Comparison of ENCODE assay signal across 9 cellular contexts in genomic region chr19:14248578-14249011, GRCh38. TPM values are rescaled to one million over a fixed set of nuclear protein-coding genes. Genes with fewer than 3 reads are reported as not detected.
DNase-seq lines count a peak whose midpoint lies in the region; ATAC-seq and TF ChIP-seq lines count a peak whose summit lies in the region.
"Had no signal": no experiment of that assay in that cellular context is flagged by ENCODE, and none has a peak within 500 bp of the region (broad histone marks: within the 10 kb centered on the region; RNA-seq: fewer than 3 reads in every experiment).

No MANE protein-coding gene starts in this region.

- CTCF ChIA-PET in activated B cell treated with CpG ODN at 0.5 μM for 24 hours (lab: Charles Lee): no interaction called here

- no peak overlapping the region for H3K9ac ChIP-seq in KMS-11

- ATAC-seq in activated B cell treated with CpG ODN at 0.5 μM for 24 hours (ENCODE audit: low read depth) (peak; percentile 67), memory B cell (ENCODE audit: low read depth) (peak; percentile 63), GM19324 (IDR thresholded peaks at IDR 0.05; ENCODE audit: low FRiP score, unreplicated experiment) (no peak), HG03095 (IDR thresholded peaks at IDR 0.05; ENCODE audit: unreplicated experiment) (no peak)

- H3K79me2 ChIP-seq in KMS-11 (ENCODE audit: insufficient read depth, low read depth): no peaks in the 10 kb centered on the region

- H3K4me3 Mint-ChIP-seq in activated B cell treated with CpG ODN at 0.5 μM for 24 hours: peak overlapping the region; percentile 69
- peak overlapping the region; percentile 26 for H3K4me3 Mint-ChIP-seq in dendritic cell treated with granulocyte-macrophage colony-stimulating factor and Interleukin-4, amounts not matched to agents 40 ng/mL and 50 ng/mL, for 4 days
- peak overlapping the region; percentile 85 for H3K4me3 Mint-ChIP-seq in memory B cell

- H3K4me1 Mint-ChIP-seq in activated B cell treated with CpG ODN at 0.5 μM for 24 hours: peaks cover 23% of the 10 kb centered on the region
- H3K4me1 Mint-ChIP-seq in dendritic cell treated with granulocyte-macrophage colony-stimulating factor and Interleukin-4, amounts not matched to agents 40 ng/mL and 50 ng/mL, for 4 days (ENCODE audit: low read depth): peaks cover 24% of the 10 kb centered on the region
- H3K4me1 Mint-ChIP-seq in memory B cell: peaks cover 9% of the 10 kb centered on the region

- no peak overlapping the region for H3K4me2 ChIP-seq in KMS-11

- H3K9me3 Mint-ChIP-seq in activated B cell treated with CpG ODN at 0.5 μM for 24 hours: no peaks in the 10 kb centered on the region
- no peaks in the 10 kb centered on the region for H3K9me3 Mint-ChIP-seq in dendritic cell treated with granulocyte-macrophage colony-stimulating factor and Interleukin-4, amounts not matched to agents 40 ng/mL and 50 ng/mL, for 4 days
- no peaks in the 10 kb centered on the region for H3K9me3 Mint-ChIP-seq in memory B cell

- peak; percentile 13 for DNase-seq in AG10803 (ENCODE audit: low read depth)
- DNase-seq in activated B cell treated with CpG ODN at 0.5 μM for 24 hours: peak; percentile 32
- DNase-seq in memory B cell (ENCODE audit: low spot score in 2 of 2): peak in 1 of 2 donors; percentile 21
- peak; percentile 11 for DNase-seq in stimulated activated CD8-positive, alpha-beta memory T cell treated with anti-CD3 and anti-CD28 coated beads, Interleukin-15, amount 100 ng/mL, for 1 hour (ENCODE audit: low read depth)

- TF ChIP-seq CTCF in AG10803 (conservative IDR thresholded peaks at IDR 0.05; ENCODE audit: low read length): no peak
- TF ChIP-seq CTCF in KMS-11 (conservative IDR thresholded peaks at IDR 0.05; ENCODE audit: low read depth, low read length): no peak
- TF ChIP-seq CTCF in activated B cell treated with CpG ODN at 0.5 μM for 24 hours (IDR thresholded peaks at IDR 0.05): no peak

- intact Hi-C loops in activated B cell treated with CpG ODN at 0.5 μM for 24 hours (cut with micrococcal nuclease): no loop called here
- intact Hi-C loops in dendritic cell treated with granulocyte-macrophage colony-stimulating factor and Interleukin-4, amounts not matched to agents 40 ng/mL and 50 ng/mL, for 4 days (cut with micrococcal nuclease): no loop called here

- H3K36me3 ChIP-seq in KMS-11 (ENCODE audit: insufficient read depth): no peaks in the 10 kb centered on the region

- H3K36me3 Mint-ChIP-seq in activated B cell treated with CpG ODN at 0.5 μM for 24 hours (ENCODE audit: low read depth) (no peaks in the 10 kb centered on the region), memory B cell (peaks cover 2% of the 10 kb centered on the region)
- no peaks in the 10 kb centered on the region for H3K36me3 Mint-ChIP-seq in dendritic cell treated with granulocyte-macrophage colony-stimulating factor and Interleukin-4, amounts not matched to agents 40 ng/mL and 50 ng/mL, for 4 days (ENCODE audit: low read depth)

- H4K20me1 ChIP-seq in KMS-11 (ENCODE audit: insufficient read depth): no peaks in the 10 kb centered on the region

- H3K4me3 ChIP-seq in AG10803 (ENCODE audit: low read length): peak overlapping the region; percentile 47
- no peak overlapping the region for H3K4me3 ChIP-seq in KMS-11 (IDR thresholded peaks at IDR 0.05; ENCODE audit: insufficient read depth, low read depth, low read length)
- H3K4me3 ChIP-seq: lung had no signal

- POLR2A ChIA-PET in activated B cell treated with CpG ODN at 0.5 μM for 24 hours (lab: Charles Lee): no interaction called here

- H3K27me3 Mint-ChIP-seq in activated B cell treated with CpG ODN at 0.5 μM for 24 hours (peaks cover 3% of the 10 kb centered on the region), memory B cell (peaks cover 6% of the 10 kb centered on the region)
- H3K27me3 Mint-ChIP-seq in dendritic cell treated with granulocyte-macrophage colony-stimulating factor and Interleukin-4, amounts not matched to agents 40 ng/mL and 50 ng/mL, for 4 days: peaks cover 57% of the 10 kb centered on the region

- H2AFZ ChIP-seq in KMS-11 (ENCODE audit: low read depth): peak overlapping the region; percentile 49; the same call in 1 of the 2 replicates

- no peak overlapping the region for H3K27ac ChIP-seq in KMS-11

- H3K27ac Mint-ChIP-seq in activated B cell treated with CpG ODN at 0.5 μM for 24 hours (peak overlapping the region; percentile 35), memory B cell (peak overlapping the region; percentile 60)
- no peak overlapping the region for H3K27ac Mint-ChIP-seq in dendritic cell treated with granulocyte-macrophage colony-stimulating factor and Interleukin-4, amounts not matched to agents 40 ng/mL and 50 ng/mL, for 4 days

- H3K27me3 ChIP-seq in KMS-11 (ENCODE audit: insufficient read depth, low read depth): peaks cover 9% of the 10 kb centered on the region; the same call in 1 of the 2 replicates

- H3K4me1 ChIP-seq in KMS-11 (ENCODE audit: low read depth, poor library complexity, severe bottlenecking): no peaks in the 10 kb centered on the region

RNA-seq across cellular contexts. Expression of gene ADGRL1, which starts 42.6 kb away (rescaled TPM):
- 1.4 and 2.7 TPM in 2 replicates for total RNA-seq in activated B cell treated with CpG ODN at 0.5 μM for 24 hours

Comparison
In these comparisons a context has a peak if more than half of its experiments do, and no peak if none do; other contexts are left out.
1. ATAC-seq: peak in activated B cell treated with CpG ODN at 0.5 μM for 24 hours (single experiment) and memory B cell (single experiment); none in GM19324 (single experiment) and HG03095 (single experiment).
2. H3K4me3 Mint-ChIP-seq: peak in every context shown above with its lines; median percentile 85 in memory B cell; 69 in activated B cell treated with CpG ODN at 0.5 μM for 24 hours; 26 in dendritic cell treated with granulocyte-macrophage colony-stimulating factor and Interleukin-4, amounts not matched to agents 40 ng/mL and 50 ng/mL, for 4 days.